In the genomic region with DNA sequence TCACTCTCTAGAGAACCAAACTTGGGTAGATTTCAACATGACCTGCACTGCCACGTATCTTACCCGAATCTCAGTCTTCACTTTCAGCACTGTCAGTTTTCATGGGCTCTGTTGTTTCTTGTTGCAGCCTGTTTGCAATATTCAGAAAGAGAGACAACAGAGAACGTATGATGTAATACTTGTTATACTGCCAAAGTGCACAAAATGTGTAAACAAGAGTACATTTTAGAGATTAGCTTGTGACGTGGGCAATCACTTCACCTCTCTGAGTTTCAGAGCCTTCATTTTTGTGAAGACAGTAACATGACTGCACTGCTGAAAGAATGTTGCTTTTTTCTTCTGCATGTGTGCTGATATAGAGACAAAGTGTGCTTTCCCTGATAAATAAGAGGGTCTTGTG, we compare ENCODE assay signal across 1 cellular context.
A peak's percentile ranks its signal among the peaks of the same experiment; 100 is the strongest.
TF ChIP-seq lines count a peak whose summit lies in the region.

No MANE protein-coding gene starts in this region.

TF ChIP-seq in HepG2, 621 proteins besides CTCF, POLR2A, EP300 and RAD21 (continued from another document):
- peak; percentile 36; the same call in 1 of the 2 replicates for TF ChIP-seq GATAD2A (CRISPR knock-in tag; IDR thresholded peaks at IDR 0.05)
- TF ChIP-seq CEBPB (IDR thresholded peaks at IDR 0.05; ENCODE audit: borderline replicate concordance, low read depth, low read length): peak; percentile 57; the same call in 1 of the 2 replicates
